ENCODE assay signal across 20 cellular contexts in the genomic region with DNA sequence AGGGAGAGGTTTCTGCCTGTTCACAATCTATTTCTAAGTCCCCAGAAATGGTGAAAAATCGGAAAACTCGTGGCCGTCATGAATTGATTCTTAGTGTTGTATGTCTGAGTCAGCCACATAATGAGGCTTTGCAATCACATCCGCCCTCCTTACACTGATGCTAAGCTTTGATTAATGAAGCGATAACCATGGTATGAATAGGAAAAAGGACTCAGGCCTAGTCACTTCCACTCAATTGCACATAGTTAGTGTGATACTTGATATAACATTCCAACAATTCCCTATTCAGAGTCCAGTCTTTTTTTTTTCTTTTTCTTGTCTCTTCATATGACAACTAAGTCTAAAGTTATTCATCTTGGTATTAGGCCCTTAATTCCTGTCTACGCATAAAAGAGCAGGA.
DNase-seq lines count a peak whose midpoint lies in the region; ATAC-seq, FAIRE-seq and TF ChIP-seq lines count a peak whose summit lies in the region.
"Had no signal": no experiment of that assay in that cellular context is flagged by ENCODE, and none has a peak within 500 bp of the region (broad histone marks: within the 10 kb centered on the region; RNA-seq: fewer than 3 reads in every experiment).

No MANE protein-coding gene starts in this region.

- TF ChIP-seq CTCF in astrocyte (IDR thresholded peaks at IDR 0.05; ENCODE audit: insufficient read depth, low read depth, low read length) (no peak), kidney epithelial cell (IDR thresholded peaks at IDR 0.05; ENCODE audit: insufficient read depth, low read length, poor library complexity, severe bottlenecking) (no peak), GM13976 (IDR thresholded peaks at IDR 0.05; ENCODE audit: borderline replicate concordance, control extremely low read depth, extremely low read depth, insufficient read depth, missing control alignments) (no peak)

- no peak for ATAC-seq in GM18505 (IDR thresholded peaks at IDR 0.05; ENCODE audit: unreplicated experiment)

- H3K27me3 ChIP-seq in astrocyte (ENCODE audit: insufficient read depth, low read length) (no peaks in the 10 kb centered on the region), kidney epithelial cell (ENCODE audit: control insufficient read depth, insufficient read depth, low read length) (no peaks in the 10 kb centered on the region)

- H3K27me3 Mint-ChIP-seq in astrocyte (ENCODE audit: low read depth, unreplicated experiment): peaks cover 19% of the 10 kb centered on the region
- H3K27me3 Mint-ChIP-seq: CD4-positive, alpha-beta memory T cell had no signal

- H3K4me2 ChIP-seq in astrocyte (ENCODE audit: low read length): no peak overlapping the region

- no peak overlapping the region for H3K4me3 Mint-ChIP-seq in astrocyte (ENCODE audit: unreplicated experiment)
- H3K4me3 Mint-ChIP-seq: CD4-positive, alpha-beta memory T cell had no signal

- H3K4me3 ChIP-seq in astrocyte (ENCODE audit: insufficient read depth, low read depth, low read length) (no peak overlapping the region), kidney epithelial cell (ENCODE audit: low read depth, low read length) (no peak overlapping the region)
- H3K4me3 ChIP-seq: GM23248 had no signal

- H3K79me2 ChIP-seq in astrocyte (ENCODE audit: insufficient read depth, low read length): no peaks in the 10 kb centered on the region

- DNase-seq in HT1080 (ENCODE audit: low read depth): peak; percentile 60
- peak; percentile 95 for DNase-seq in astrocyte (ENCODE audit: low read depth)
- peak; percentile 10 for DNase-seq in kidney epithelial cell (ENCODE audit: low read depth)
- no peak for DNase-seq in NCI-H1105 (lab: John Stamatoyannopoulos, UW)
- DNase-seq in GM13976 (ENCODE audit: low spot score): no peak
- DNase-seq: C1 segment of cervical spinal cord; Calu3; CD4-positive, alpha-beta memory T cell; COR-L47; DMS53; DMS79 treated with DMSO at 0.1 percent for 48 hours; GM23248; H7; HCEC 1CT had no signal

- no peak overlapping the region for H3K27ac ChIP-seq in astrocyte (ENCODE audit: low read depth, low read length)
- H3K27ac ChIP-seq: GM23248 had no signal

- peaks cover 4% of the 10 kb centered on the region for H3K36me3 Mint-ChIP-seq in astrocyte (ENCODE audit: low read depth, unreplicated experiment)

- peaks cover 11% of the 10 kb centered on the region for H3K9me3 Mint-ChIP-seq in astrocyte (ENCODE audit: unreplicated experiment)

- H3K4me1 Mint-ChIP-seq in astrocyte (ENCODE audit: low read depth, unreplicated experiment): no peaks in the 10 kb centered on the region

- in situ Hi-C loops in GM13976 (cut with MboI; ENCODE audit: low sequenced_read_pairs, unreplicated experiment): no loop called here

- no peaks in the 10 kb centered on the region for H4K20me1 ChIP-seq in astrocyte (ENCODE audit: insufficient read depth, low read length)

- no peak overlapping the region for H3K9ac ChIP-seq in astrocyte (ENCODE audit: low read length)
- H3K9ac ChIP-seq: GM23248 had no signal

- TF ChIP-seq POLR2A in GM18505 (IDR thresholded peaks at IDR 0.05; ENCODE audit: borderline replicate concordance, extremely low read depth, insufficient read depth, insufficient read length): no peak

- H3K27ac Mint-ChIP-seq in astrocyte (ENCODE audit: unreplicated experiment): no peak overlapping the region
- H3K27ac Mint-ChIP-seq: CD4-positive, alpha-beta memory T cell had no signal

- no peaks in the 10 kb centered on the region for H3K4me1 ChIP-seq in astrocyte (ENCODE audit: insufficient read depth, low read length)

- no peak for FAIRE-seq in astrocyte (lab: Jason Lieb, UNC)
- FAIRE-seq: G401.6, GM12892, GM18507, GM19239, H1 had no signal

- H3K9me3 ChIP-seq in astrocyte (ENCODE audit: insufficient read depth, low read depth, low read length): peaks cover 3% of the 10 kb centered on the region

- H3K36me3 ChIP-seq in astrocyte (ENCODE audit: insufficient read depth, low read length) (no peaks in the 10 kb centered on the region), kidney epithelial cell (ENCODE audit: control insufficient read depth, insufficient read depth, low read length) (no peaks in the 10 kb centered on the region)

- H2AFZ ChIP-seq in astrocyte (ENCODE audit: low read depth, low read length): no peak overlapping the region
- H2AFZ ChIP-seq: GM23248 had no signal

Comparison
In these comparisons a context has a peak if more than half of its experiments do, and no peak if none do; other contexts are left out.
1. DNase-seq: peak in HT1080 (single experiment), astrocyte (single experiment) and kidney epithelial cell (single experiment); none in NCI-H1105 (single experiment) and GM13976 (single experiment).